In genomic region chr7:74575811-74576210, GRCh38 we compare ENCODE assay signal across 13 cellular contexts.
"Had no signal": no experiment of that assay in that cellular context is flagged by ENCODE, and none has a peak within 500 bp of the region (broad histone marks: within the 10 kb centered on the region; RNA-seq: fewer than 3 reads in every experiment).

No MANE protein-coding gene starts in this region.

- DNase-seq: activated CD4-positive, alpha-beta T cell treated with anti-CD3 and anti-CD28 coated beads, Interleukin-2, amount 10 ng/mL, durations not matched to agents 7 days and 5 days; activated naive CD4-positive, alpha-beta T cell treated with anti-CD3 and anti-CD28 coated beads, Interleukin-2, amount 50 U/mL, for 16 hours; endodermal cell; erythroblast; hippocampal formation; left ventricle myocardium superior; right cardiac atrium; spleen; testis had no signal

- H3K27me3 Mint-ChIP-seq: activated CD4-positive, alpha-beta T cell treated with anti-CD3 and anti-CD28 coated beads, Interleukin-2, amount 10 ng/mL, durations not matched to agents 7 days and 5 days; stimulated activated naive CD8-positive, alpha-beta T cell treated with anti-CD3 and anti-CD28 coated beads, Interleukin-15, Interleukin-2, amounts not matched to agents 100 ng/mL and 50 ng/mL, for 24 hours had no signal

- H3K9me3 Mint-ChIP-seq: activated CD4-positive, alpha-beta T cell treated with anti-CD3 and anti-CD28 coated beads, Interleukin-2, amount 10 ng/mL, durations not matched to agents 7 days and 5 days; endodermal cell; stimulated activated naive CD8-positive, alpha-beta T cell treated with anti-CD3 and anti-CD28 coated beads, Interleukin-15, Interleukin-2, amounts not matched to agents 100 ng/mL and 50 ng/mL, for 24 hours had no signal

- H3K27me3 ChIP-seq: cardiac muscle cell, dorsolateral prefrontal cortex, spleen, testis had no signal

- H3K4me3 ChIP-seq: cardiac muscle cell, dorsolateral prefrontal cortex, prostate gland, spleen, testis had no signal

- H3K27ac ChIP-seq: cardiac muscle cell, dorsolateral prefrontal cortex, prostate gland, spleen, testis had no signal

- H3K9me3 ChIP-seq: prostate gland, spleen, testis had no signal

- H3K4me1 ChIP-seq: prostate gland, spleen had no signal

- H3K36me3 ChIP-seq: cardiac muscle cell, prostate gland, spleen had no signal

- H3K4me1 Mint-ChIP-seq: activated CD4-positive, alpha-beta T cell treated with anti-CD3 and anti-CD28 coated beads, Interleukin-2, amount 10 ng/mL, durations not matched to agents 7 days and 5 days had no signal

- H3K4me3 Mint-ChIP-seq: activated CD4-positive, alpha-beta T cell treated with anti-CD3 and anti-CD28 coated beads, Interleukin-2, amount 10 ng/mL, durations not matched to agents 7 days and 5 days; endodermal cell; stimulated activated naive CD8-positive, alpha-beta T cell treated with anti-CD3 and anti-CD28 coated beads, Interleukin-15, Interleukin-2, amounts not matched to agents 100 ng/mL and 50 ng/mL, for 24 hours had no signal

- ATAC-seq: left ventricle myocardium superior had no signal

- H3K27ac Mint-ChIP-seq: activated CD4-positive, alpha-beta T cell treated with anti-CD3 and anti-CD28 coated beads, Interleukin-2, amount 10 ng/mL, durations not matched to agents 7 days and 5 days; endodermal cell; stimulated activated naive CD8-positive, alpha-beta T cell treated with anti-CD3 and anti-CD28 coated beads, Interleukin-15, Interleukin-2, amounts not matched to agents 100 ng/mL and 50 ng/mL, for 24 hours had no signal
